Comparison of ENCODE assay signal across 1 cellular context in genomic region chr10:86888585-86889381, GRCh38.
TF ChIP-seq lines count a peak whose summit lies in the region.

No MANE protein-coding gene starts in this region.

TF ChIP-seq in GM12878, 131 proteins besides CTCF, POLR2A, EP300 and RAD21 (continued from another document and continues in another):
- TF ChIP-seq CUX1 (IDR thresholded peaks at IDR 0.05; ENCODE audit: insufficient replicate concordance, low read depth, low read length): no peak
- no peak for TF ChIP-seq ZNF687 (IDR thresholded peaks at IDR 0.05)
- no peak for TF ChIP-seq PBX3 (IDR thresholded peaks at IDR 0.05; ENCODE audit: insufficient replicate concordance, low read depth, low read length)
- no peak for TF ChIP-seq YBX1 (IDR thresholded peaks at IDR 0.05)
- TF ChIP-seq USF2 (IDR thresholded peaks at IDR 0.05; ENCODE audit: borderline replicate concordance, low read depth, low read length): no peak
- TF ChIP-seq MTA2 (IDR thresholded peaks at IDR 0.05; ENCODE audit: low read depth): peak; percentile 82
- no peak for TF ChIP-seq SIN3A (IDR thresholded peaks at IDR 0.05; ENCODE audit: low read depth, low read length)
- TF ChIP-seq ZNF622 (IDR thresholded peaks at IDR 0.05): no peak
- no peak for TF ChIP-seq CHD4 (IDR thresholded peaks at IDR 0.05)
- TF ChIP-seq WRNIP1 (IDR thresholded peaks at IDR 0.05; ENCODE audit: borderline replicate concordance, low read depth, low read length): no peak
- TF ChIP-seq ZNF217 (IDR thresholded peaks at IDR 0.05): peak; percentile 78; the same call in 1 of the 2 replicates
- no peak for TF ChIP-seq MYC (IDR thresholded peaks at IDR 0.05; ENCODE audit: insufficient read depth, insufficient read length, insufficient replicate concordance, low read length, severe bottlenecking)
- peak in 1 of 2 experiments; percentile 19; a peak in 1 of 4 replicates for TF ChIP-seq BHLHE40 (IDR thresholded peaks at IDR 0.05; ENCODE audit: borderline replicate concordance in 1 of 2, low read depth in 2 of 2, low read length in 1 of 2)
- no peak for TF ChIP-seq RELA (IDR thresholded peaks at IDR 0.05; ENCODE audit: borderline replicate concordance, partially characterized antibody)
- no peak for TF ChIP-seq REST (IDR thresholded peaks at IDR 0.05; ENCODE audit: low read depth, low read length)
- peak; percentile 77; the same call in 1 of the 2 replicates for TF ChIP-seq ATF2 (IDR thresholded peaks at IDR 0.05; ENCODE audit: low read length)
- TF ChIP-seq ATF7 (IDR thresholded peaks at IDR 0.05; ENCODE audit: low read depth): peak; percentile 72
- TF ChIP-seq CREM (IDR thresholded peaks at IDR 0.05; ENCODE audit: low read depth): peak; percentile 62; the same call in 1 of the 2 replicates
- no peak for TF ChIP-seq KDM1A (IDR thresholded peaks at IDR 0.05; ENCODE audit: borderline replicate concordance)
- TF ChIP-seq KAT2A (conservative IDR thresholded peaks at IDR 0.05; ENCODE audit: control insufficient read depth, low read depth, low read length): no peak
- TF ChIP-seq ZNF207 (IDR thresholded peaks at IDR 0.05; ENCODE audit: borderline replicate concordance): no peak
- peak; percentile 89 for TF ChIP-seq BCL11A (IDR thresholded peaks at IDR 0.05; ENCODE audit: low read depth, low read length)
- peak; percentile 18; the same call in 1 of the 2 replicates for TF ChIP-seq RELB (IDR thresholded peaks at IDR 0.05; ENCODE audit: low read depth)
- no peak for TF ChIP-seq MLLT1 (IDR thresholded peaks at IDR 0.05)
- no peak for TF ChIP-seq MYB (IDR thresholded peaks at IDR 0.05; ENCODE audit: borderline replicate concordance, low read depth, low read length)
- TF ChIP-seq JUNB (IDR thresholded peaks at IDR 0.05): peak; percentile 91
- no peak for TF ChIP-seq PAX8 (IDR thresholded peaks at IDR 0.05)
- TF ChIP-seq SREBF1 (IDR thresholded peaks at IDR 0.05; ENCODE audit: low read length): no peak
- TF ChIP-seq STAT3 (IDR thresholded peaks at IDR 0.05; ENCODE audit: low read depth, low read length): no peak
- TF ChIP-seq POU2F2 (IDR thresholded peaks at IDR 0.05; ENCODE audit: borderline replicate concordance, low read depth, low read length): no peak
- peak; percentile 77 for TF ChIP-seq ZNF384 (IDR thresholded peaks at IDR 0.05; ENCODE audit: borderline replicate concordance, low read depth, low read length)
- TF ChIP-seq HCFC1 (IDR thresholded peaks at IDR 0.05; ENCODE audit: low read length): no peak
- TF ChIP-seq PML (IDR thresholded peaks at IDR 0.05; ENCODE audit: low read length): no peak
- no peak for TF ChIP-seq POLR2AphosphoS5 (IDR thresholded peaks at IDR 0.05; ENCODE audit: low read length)
- TF ChIP-seq TCF3 (IDR thresholded peaks at IDR 0.05; ENCODE audit: borderline replicate concordance, insufficient read depth, low read depth, low read length): no peak
- no peak for TF ChIP-seq TCF12 (IDR thresholded peaks at IDR 0.05; ENCODE audit: low read depth, low read length)
- TF ChIP-seq CREB1 (IDR thresholded peaks at IDR 0.05; ENCODE audit: low read depth): peak; percentile 49; the same call in 1 of the 2 replicates
- TF ChIP-seq MXI1 (IDR thresholded peaks at IDR 0.05; ENCODE audit: low read depth, low read length): no peak
